1 cellular context compared by ENCODE assay signal in the genomic region with DNA sequence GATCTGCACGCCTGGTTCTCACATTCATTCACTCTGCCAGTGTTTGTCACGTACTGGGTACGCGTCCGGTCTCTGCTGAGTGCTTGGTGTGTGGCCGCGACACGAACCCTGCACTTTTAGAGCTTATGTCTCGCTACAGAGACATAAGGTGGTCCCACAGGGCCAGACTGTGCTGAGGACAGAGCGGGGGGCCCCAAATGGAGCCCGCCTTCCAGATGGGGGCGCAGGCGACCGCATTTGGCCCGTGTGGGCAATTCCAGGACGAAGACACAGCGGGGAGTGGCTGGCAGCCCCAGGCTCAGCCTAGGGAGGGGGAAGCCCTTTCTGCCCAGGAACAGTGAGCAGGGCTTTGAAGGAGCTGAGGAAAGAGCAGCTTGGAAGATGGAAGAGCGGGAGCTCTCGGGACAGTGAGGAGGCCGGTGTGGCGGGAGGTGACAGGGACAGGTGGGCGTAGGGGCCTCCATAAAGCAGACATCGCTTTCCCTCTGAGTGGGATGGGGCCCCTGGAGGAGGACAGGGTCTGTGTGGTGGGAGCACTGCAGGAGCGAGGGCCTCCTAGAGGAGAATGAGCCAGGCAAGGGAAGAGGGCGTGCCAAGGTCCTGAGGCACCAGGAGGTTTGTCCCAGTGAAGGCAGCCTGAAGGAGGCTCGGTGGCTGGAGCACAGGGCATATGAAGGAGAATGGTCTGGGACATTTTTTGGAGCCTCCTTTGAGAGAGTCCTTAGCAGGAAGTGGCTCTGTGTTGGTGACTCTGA.
TF ChIP-seq lines count a peak whose summit lies in the region.

No MANE protein-coding gene starts in this region.

TF ChIP-seq in HepG2, 621 proteins besides CTCF, POLR2A, EP300 and RAD21 (continues in another document):
- TF ChIP-seq MLLT10 (CRISPR knock-in tag; IDR thresholded peaks at IDR 0.05) (no peak), SALL1 (CRISPR knock-in tag; IDR thresholded peaks at IDR 0.05) (no peak), ZNF780A (CRISPR knock-in tag; IDR thresholded peaks at IDR 0.05) (no peak), TEAD3 (CRISPR knock-in tag; optimal IDR thresholded peaks at IDR 0.05; ENCODE audit: borderline replicate concordance) (no peak), SATB2 (CRISPR knock-in tag; IDR thresholded peaks at IDR 0.05) (no peak), PRMT3 (CRISPR knock-in tag; IDR thresholded peaks at IDR 0.05; ENCODE audit: borderline replicate concordance, low read depth) (no peak), RBM22 (optimal IDR thresholded peaks at IDR 0.05; ENCODE audit: low read length) (peak; percentile 88), ZNF263 (CRISPR knock-in tag; IDR thresholded peaks at IDR 0.05) (peak; percentile 77), ZNF264 (CRISPR knock-in tag; IDR thresholded peaks at IDR 0.05) (no peak), KLF9 (CRISPR knock-in tag; IDR thresholded peaks at IDR 0.05; ENCODE audit: low read depth) (no peak), ZNF563 (CRISPR knock-in tag; IDR thresholded peaks at IDR 0.05) (no peak), KLF13 (CRISPR knock-in tag; IDR thresholded peaks at IDR 0.05) (no peak), NFKBIZ (CRISPR knock-in tag; IDR thresholded peaks at IDR 0.05) (no peak), LCORL (IDR thresholded peaks at IDR 0.05) (no peak), LCORL (CRISPR knock-in tag; IDR thresholded peaks at IDR 0.05) (no peak), ZNF235 (CRISPR knock-in tag; IDR thresholded peaks at IDR 0.05; ENCODE audit: borderline replicate concordance) (no peak), CREB1 (IDR thresholded peaks at IDR 0.05) (no peak), CREB1 (CRISPR knock-in tag; IDR thresholded peaks at IDR 0.05) (no peak), DR1 (CRISPR knock-in tag; IDR thresholded peaks at IDR 0.05) (no peak), AGO2 (optimal IDR thresholded peaks at IDR 0.05; ENCODE audit: low read depth, low read length) (peak; percentile 91), ZNF550 (CRISPR knock-in tag; IDR thresholded peaks at IDR 0.05; ENCODE audit: borderline replicate concordance) (no peak), ZNF772 (CRISPR knock-in tag; IDR thresholded peaks at IDR 0.05) (no peak)
- TF ChIP-seq, protein P1, sequence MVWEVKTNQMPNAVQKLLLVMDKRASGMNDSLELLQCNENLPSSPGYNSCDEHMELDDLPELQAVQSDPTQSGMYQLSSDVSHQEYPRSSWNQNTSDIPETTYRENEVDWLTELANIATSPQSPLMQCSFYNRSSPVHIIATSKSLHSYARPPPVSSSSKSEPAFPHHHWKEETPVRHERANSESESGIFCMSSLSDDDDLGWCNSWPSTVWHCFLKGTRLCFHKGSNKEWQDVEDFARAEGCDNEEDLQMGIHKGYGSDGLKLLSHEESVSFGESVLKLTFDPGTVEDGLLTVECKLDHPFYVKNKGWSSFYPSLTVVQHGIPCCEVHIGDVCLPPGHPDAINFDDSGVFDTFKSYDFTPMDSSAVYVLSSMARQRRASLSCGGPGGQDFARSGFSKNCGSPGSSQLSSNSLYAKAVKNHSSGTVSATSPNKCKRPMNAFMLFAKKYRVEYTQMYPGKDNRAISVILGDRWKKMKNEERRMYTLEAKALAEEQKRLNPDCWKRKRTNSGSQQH (CRISPR knock-in tag; IDR thresholded peaks at IDR 0.05; ENCODE audit: low read depth), result no peak
- TF ChIP-seq, protein P2, sequence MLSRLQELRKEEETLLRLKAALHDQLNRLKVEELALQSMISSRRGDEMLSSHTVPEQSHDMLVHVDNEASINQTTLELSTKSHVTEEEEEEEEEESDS (CRISPR knock-in tag; IDR thresholded peaks at IDR 0.05; ENCODE audit: borderline replicate concordance), result no peak
- TF ChIP-seq, protein P3, sequence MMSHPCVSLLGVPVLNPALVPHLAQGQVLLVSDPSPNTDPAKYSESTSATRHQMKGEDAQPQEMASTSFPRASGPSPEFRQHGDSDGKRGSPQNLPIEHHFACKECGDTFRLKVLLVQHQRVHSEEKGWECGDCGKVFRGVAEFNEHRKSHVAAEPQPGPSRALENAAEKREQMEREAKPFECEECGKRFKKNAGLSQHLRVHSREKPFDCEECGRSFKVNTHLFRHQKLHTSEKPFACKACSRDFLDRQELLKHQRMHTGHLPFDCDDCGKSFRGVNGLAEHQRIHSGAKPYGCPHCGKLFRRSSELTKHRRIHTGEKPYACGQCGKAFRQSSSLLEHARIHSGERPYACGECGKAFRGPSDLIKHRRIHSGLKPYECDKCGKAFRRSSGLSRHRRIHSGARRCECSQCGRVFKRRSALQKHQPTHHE (CRISPR knock-in tag; IDR thresholded peaks at IDR 0.05; ENCODE audit: borderline replicate concordance), result no peak
- TF ChIP-seq, protein P4, sequence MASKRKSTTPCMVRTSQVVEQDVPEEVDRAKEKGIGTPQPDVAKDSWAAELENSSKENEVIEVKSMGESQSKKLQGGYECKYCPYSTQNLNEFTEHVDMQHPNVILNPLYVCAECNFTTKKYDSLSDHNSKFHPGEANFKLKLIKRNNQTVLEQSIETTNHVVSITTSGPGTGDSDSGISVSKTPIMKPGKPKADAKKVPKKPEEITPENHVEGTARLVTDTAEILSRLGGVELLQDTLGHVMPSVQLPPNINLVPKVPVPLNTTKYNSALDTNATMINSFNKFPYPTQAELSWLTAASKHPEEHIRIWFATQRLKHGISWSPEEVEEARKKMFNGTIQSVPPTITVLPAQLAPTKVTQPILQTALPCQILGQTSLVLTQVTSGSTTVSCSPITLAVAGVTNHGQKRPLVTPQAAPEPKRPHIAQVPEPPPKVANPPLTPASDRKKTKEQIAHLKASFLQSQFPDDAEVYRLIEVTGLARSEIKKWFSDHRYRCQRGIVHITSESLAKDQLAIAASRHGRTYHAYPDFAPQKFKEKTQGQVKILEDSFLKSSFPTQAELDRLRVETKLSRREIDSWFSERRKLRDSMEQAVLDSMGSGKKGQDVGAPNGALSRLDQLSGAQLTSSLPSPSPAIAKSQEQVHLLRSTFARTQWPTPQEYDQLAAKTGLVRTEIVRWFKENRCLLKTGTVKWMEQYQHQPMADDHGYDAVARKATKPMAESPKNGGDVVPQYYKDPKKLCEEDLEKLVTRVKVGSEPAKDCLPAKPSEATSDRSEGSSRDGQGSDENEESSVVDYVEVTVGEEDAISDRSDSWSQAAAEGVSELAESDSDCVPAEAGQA (IDR thresholded peaks at IDR 0.05; ENCODE audit: low read depth), result no peak
- TF ChIP-seq, protein P4 (CRISPR knock-in tag; IDR thresholded peaks at IDR 0.05; ENCODE audit: borderline replicate concordance), result no peak
- TF ChIP-seq, protein P5, sequence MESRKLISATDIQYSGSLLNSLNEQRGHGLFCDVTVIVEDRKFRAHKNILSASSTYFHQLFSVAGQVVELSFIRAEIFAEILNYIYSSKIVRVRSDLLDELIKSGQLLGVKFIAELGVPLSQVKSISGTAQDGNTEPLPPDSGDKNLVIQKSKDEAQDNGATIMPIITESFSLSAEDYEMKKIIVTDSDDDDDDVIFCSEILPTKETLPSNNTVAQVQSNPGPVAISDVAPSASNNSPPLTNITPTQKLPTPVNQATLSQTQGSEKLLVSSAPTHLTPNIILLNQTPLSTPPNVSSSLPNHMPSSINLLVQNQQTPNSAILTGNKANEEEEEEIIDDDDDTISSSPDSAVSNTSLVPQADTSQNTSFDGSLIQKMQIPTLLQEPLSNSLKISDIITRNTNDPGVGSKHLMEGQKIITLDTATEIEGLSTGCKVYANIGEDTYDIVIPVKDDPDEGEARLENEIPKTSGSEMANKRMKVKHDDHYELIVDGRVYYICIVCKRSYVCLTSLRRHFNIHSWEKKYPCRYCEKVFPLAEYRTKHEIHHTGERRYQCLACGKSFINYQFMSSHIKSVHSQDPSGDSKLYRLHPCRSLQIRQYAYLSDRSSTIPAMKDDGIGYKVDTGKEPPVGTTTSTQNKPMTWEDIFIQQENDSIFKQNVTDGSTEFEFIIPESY (CRISPR knock-in tag; IDR thresholded peaks at IDR 0.05), result no peak
- TF ChIP-seq, protein P6, sequence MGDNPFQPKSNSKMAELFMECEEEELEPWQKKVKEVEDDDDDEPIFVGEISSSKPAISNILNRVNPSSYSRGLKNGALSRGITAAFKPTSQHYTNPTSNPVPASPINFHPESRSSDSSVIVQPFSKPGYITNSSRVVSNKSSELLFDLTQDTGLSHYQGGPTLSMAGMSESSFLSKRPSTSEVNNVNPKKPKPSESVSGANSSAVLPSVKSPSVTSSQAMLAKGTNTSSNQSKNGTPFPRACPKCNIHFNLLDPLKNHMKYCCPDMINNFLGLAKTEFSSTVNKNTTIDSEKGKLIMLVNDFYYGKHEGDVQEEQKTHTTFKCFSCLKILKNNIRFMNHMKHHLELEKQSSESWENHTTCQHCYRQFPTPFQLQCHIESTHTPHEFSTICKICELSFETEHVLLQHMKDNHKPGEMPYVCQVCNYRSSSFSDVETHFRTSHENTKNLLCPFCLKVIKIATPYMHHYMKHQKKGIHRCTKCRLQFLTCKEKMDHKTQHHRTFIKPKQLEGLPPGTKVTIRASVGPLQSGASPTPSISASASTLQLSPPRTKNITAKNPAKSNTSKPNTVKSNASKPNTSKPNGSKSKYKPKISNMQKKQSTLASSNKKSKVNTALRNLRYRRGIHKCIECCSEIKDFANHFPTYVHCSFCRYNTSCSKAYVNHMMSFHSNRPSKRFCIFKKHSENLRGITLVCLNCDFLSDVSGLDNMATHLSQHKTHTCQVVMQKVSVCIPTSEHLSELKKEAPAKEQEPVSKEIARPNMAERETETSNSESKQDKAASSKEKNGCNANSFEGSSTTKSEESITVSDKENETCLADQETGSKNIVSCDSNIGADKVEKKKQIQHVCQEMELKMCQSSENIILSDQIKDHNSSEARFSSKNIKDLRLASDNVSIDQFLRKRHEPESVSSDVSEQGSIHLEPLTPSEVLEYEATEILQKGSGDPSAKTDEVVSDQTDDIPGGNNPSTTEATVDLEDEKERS (CRISPR knock-in tag; IDR thresholded peaks at IDR 0.05), result no peak
- TF ChIP-seq, protein P7, sequence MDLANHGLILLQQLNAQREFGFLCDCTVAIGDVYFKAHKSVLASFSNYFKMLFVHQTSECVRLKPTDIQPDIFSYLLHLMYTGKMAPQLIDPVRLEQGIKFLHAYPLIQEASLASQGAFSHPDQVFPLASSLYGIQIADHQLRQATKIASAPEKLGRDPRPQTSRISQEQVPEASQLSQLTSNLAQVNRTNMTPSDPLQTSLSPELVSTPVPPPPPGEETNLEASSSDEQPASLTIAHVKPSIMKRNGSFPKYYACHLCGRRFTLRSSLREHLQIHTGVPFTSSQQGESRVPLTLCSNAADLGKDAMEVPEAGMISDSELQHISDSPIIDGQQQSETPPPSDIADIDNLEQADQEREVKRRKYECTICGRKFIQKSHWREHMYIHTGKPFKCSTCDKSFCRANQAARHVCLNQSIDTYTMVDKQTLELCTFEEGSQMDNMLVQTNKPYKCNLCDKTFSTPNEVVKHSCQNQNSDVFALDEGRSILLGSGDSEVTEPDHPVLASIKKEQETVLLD (CRISPR knock-in tag; IDR thresholded peaks at IDR 0.05; ENCODE audit: low read depth), result no peak
- TF ChIP-seq, protein P8, sequence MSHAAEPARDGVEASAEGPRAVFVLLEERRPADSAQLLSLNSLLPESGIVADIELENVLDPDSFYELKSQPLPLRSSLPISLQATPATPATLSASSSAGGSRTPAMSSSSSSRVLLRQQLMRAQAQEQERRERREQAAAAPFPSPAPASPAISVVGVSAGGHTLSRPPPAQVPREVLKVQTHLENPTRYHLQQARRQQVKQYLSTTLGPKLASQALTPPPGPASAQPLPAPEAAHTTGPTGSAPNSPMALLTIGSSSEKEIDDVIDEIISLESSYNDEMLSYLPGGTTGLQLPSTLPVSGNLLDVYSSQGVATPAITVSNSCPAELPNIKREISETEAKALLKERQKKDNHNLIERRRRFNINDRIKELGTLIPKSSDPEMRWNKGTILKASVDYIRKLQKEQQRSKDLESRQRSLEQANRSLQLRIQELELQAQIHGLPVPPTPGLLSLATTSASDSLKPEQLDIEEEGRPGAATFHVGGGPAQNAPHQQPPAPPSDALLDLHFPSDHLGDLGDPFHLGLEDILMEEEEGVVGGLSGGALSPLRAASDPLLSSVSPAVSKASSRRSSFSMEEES (CRISPR knock-in tag; IDR thresholded peaks at IDR 0.05), result no peak
- TF ChIP-seq, protein P9, sequence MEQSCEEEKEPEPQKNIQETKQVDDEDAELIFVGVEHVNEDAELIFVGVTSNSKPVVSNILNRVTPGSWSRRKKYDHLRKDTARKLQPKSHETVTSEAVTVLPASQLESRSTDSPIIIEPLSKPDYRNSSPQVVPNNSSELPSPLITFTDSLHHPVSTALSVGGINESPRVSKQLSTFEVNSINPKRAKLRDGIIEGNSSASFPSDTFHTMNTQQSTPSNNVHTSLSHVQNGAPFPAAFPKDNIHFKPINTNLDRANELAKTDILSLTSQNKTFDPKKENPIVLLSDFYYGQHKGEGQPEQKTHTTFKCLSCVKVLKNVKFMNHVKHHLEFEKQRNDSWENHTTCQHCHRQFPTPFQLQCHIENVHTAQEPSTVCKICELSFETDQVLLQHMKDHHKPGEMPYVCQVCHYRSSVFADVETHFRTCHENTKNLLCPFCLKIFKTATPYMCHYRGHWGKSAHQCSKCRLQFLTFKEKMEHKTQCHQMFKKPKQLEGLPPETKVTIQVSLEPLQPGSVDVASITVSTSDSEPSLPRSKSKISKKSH (CRISPR knock-in tag; IDR thresholded peaks at IDR 0.05; ENCODE audit: borderline replicate concordance), result 0 out of 2 replicates have a peak, but pooled peaks have one; percentile 24
- TF ChIP-seq, protein P10, sequence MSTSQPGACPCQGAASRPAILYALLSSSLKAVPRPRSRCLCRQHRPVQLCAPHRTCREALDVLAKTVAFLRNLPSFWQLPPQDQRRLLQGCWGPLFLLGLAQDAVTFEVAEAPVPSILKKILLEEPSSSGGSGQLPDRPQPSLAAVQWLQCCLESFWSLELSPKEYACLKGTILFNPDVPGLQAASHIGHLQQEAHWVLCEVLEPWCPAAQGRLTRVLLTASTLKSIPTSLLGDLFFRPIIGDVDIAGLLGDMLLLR (CRISPR knock-in tag; IDR thresholded peaks at IDR 0.05), result no peak
